ENCODE assay signal across 23 cellular contexts in genomic region chr10:82910301-82910700, GRCh38.
"Had no signal": no experiment of that assay in that cellular context is flagged by ENCODE, and none has a peak within 500 bp of the region (broad histone marks: within the 10 kb centered on the region; RNA-seq: fewer than 3 reads in every experiment).

No MANE protein-coding gene starts in this region.

- H3K27me3 Mint-ChIP-seq: naive thymus-derived CD8-positive, alpha-beta T cell had no signal

- H3K27ac ChIP-seq: coronary artery, gastroesophageal sphincter, heart left ventricle, hepatocyte, prostate gland, sigmoid colon, stomach, thyroid gland, vagina had no signal

- H3K4me3 ChIP-seq: coronary artery, gastroesophageal sphincter, heart left ventricle, hepatocyte, prostate gland, sigmoid colon, stomach, thyroid gland, vagina had no signal

- H3K9me3 ChIP-seq: prostate gland, sigmoid colon, stomach, thyroid gland, vagina had no signal

- H3K4me2 ChIP-seq: hepatocyte had no signal

- H3K27me3 ChIP-seq: heart left ventricle, hepatocyte, sigmoid colon, stomach, thyroid gland, vagina had no signal

- H3K4me1 Mint-ChIP-seq: naive thymus-derived CD8-positive, alpha-beta T cell; nephron progenitor cell; stimulated activated effector memory CD8-positive, alpha-beta T cell treated with anti-CD3 and anti-CD28 coated beads, Interleukin-12 subunit alpha, Interleukin-12 subunit beta, amount 100 ng/mL, for 72 hours had no signal

- H3K79me2 ChIP-seq: hepatocyte had no signal

- H3K36me3 ChIP-seq: gastroesophageal sphincter, heart left ventricle, prostate gland, sigmoid colon, stomach, thyroid gland, vagina had no signal

- ATAC-seq: gastroesophageal sphincter; heart left ventricle; left lobe of liver; naive thymus-derived CD8-positive, alpha-beta T cell; right cardiac atrium; stimulated activated effector memory CD8-positive, alpha-beta T cell treated with anti-CD3 and anti-CD28 coated beads, Interleukin-12 subunit alpha, Interleukin-12 subunit beta, amount 100 ng/mL, for 72 hours had no signal

- H3K4me1 ChIP-seq: gastroesophageal sphincter, heart left ventricle, prostate gland, sigmoid colon, stomach, thyroid gland, vagina had no signal

- DNase-seq: dermis blood vessel endothelial cell; effector memory CD4-positive, alpha-beta T cell; erythroblast; heart left ventricle; kidney; naive thymus-derived CD8-positive, alpha-beta T cell; nephron progenitor cell; nucleus accumbens; right cardiac atrium; sigmoid colon; stimulated activated CD4-positive, alpha-beta T cell treated with anti-CD3 and anti-CD28 coated beads, Interleukin-2, amount 100 ng/mL, for 24 hours; stimulated activated CD4-positive, alpha-beta T cell treated with anti-CD3 and anti-CD28 coated beads, Interleukin-4, amount 100 ng/mL, for 24 hours; stimulated activated naive CD4-positive, alpha-beta T cell treated with Interleukin-2 at 50 U/mL for 16 hours; stomach; thyroid gland; trophoblast cell had no signal

- H2AFZ ChIP-seq: hepatocyte had no signal

- H3K36me3 Mint-ChIP-seq: naive thymus-derived CD8-positive, alpha-beta T cell; stimulated activated effector memory CD8-positive, alpha-beta T cell treated with anti-CD3 and anti-CD28 coated beads, Interleukin-12 subunit alpha, Interleukin-12 subunit beta, amount 100 ng/mL, for 72 hours had no signal

- H3K27ac Mint-ChIP-seq: naive thymus-derived CD8-positive, alpha-beta T cell; nephron progenitor cell; stimulated activated effector memory CD8-positive, alpha-beta T cell treated with anti-CD3 and anti-CD28 coated beads, Interleukin-12 subunit alpha, Interleukin-12 subunit beta, amount 100 ng/mL, for 72 hours had no signal

- H3K4me3 Mint-ChIP-seq: naive thymus-derived CD8-positive, alpha-beta T cell; nephron progenitor cell; stimulated activated effector memory CD8-positive, alpha-beta T cell treated with anti-CD3 and anti-CD28 coated beads, Interleukin-12 subunit alpha, Interleukin-12 subunit beta, amount 100 ng/mL, for 72 hours had no signal
